25 cellular contexts compared by ENCODE assay signal in the genomic region with DNA sequence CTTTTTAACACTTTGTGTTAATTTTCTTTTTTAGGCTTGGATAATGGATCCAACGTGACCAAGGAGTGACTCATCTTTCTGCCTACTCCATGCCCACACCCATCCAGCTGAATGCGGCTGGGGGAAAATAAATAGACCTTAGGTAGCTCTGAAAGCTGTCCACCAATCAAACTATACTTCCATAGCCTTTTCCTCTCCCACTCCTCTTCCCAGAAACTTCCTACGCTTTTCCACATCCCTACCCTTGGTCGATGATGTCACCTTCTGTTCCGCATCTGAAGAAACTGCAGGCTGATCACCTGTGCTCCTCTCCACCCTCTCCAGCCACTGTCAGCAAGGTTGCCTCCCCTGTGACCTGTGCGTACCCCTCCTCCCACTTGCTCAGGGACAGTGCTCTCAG.
DNase-seq lines count a peak whose midpoint lies in the region; FAIRE-seq and TF ChIP-seq lines count a peak whose summit lies in the region.
"Had no signal": no experiment of that assay in that cellular context is flagged by ENCODE, and none has a peak within 500 bp of the region (broad histone marks: within the 10 kb centered on the region; RNA-seq: fewer than 3 reads in every experiment).

No MANE protein-coding gene starts in this region.

- no peak overlapping the region for H2AFZ ChIP-seq in endothelial cell of umbilical vein (ENCODE audit: low read depth, low read length)
- no peak overlapping the region for H2AFZ ChIP-seq in osteoblast (ENCODE audit: low read length)

- H3K36me3 ChIP-seq in endothelial cell of umbilical vein (ENCODE audit: control insufficient read depth in 2 of 2, extremely low read depth in 1 of 2, insufficient read depth in 2 of 2, low read length in 2 of 2) = no peaks in the 10 kb centered on the region
- H3K36me3 ChIP-seq in osteoblast (ENCODE audit: insufficient read depth, low read length) = no peaks in the 10 kb centered on the region
- H3K36me3 ChIP-seq: cardiac muscle cell, neutrophil, right atrium auricular region, tibial artery had no signal

- no peak for TF ChIP-seq POLR2A in endothelial cell of umbilical vein (IDR thresholded peaks at IDR 0.05; ENCODE audit: low read depth, low read length)

- H3K4me3 ChIP-seq in endothelial cell of umbilical vein (replicated peaks in 1 of 3; ENCODE audit: insufficient read depth in 1 of 3, low read depth in 1 of 3, low read length in 3 of 3) (no peak overlapping the region), osteoblast (ENCODE audit: insufficient read depth, low read length) (no peak overlapping the region)
- H3K4me3 ChIP-seq: cardiac muscle cell, right atrium auricular region, SK-N-MC, tibial artery had no signal

- peak overlapping the region; percentile 42 for H3K27ac ChIP-seq in RWPE1
- no peak overlapping the region for H3K27ac ChIP-seq in endothelial cell of umbilical vein (ENCODE audit: insufficient read depth, low read depth, low read length)
- H3K27ac ChIP-seq in osteoblast (ENCODE audit: low read depth, low read length) = no peak overlapping the region
- H3K27ac ChIP-seq: 22Rv1, cardiac muscle cell, neutrophil, right atrium auricular region, SK-N-MC, tibial artery had no signal

- POLR2A ChIA-PET in RWPE1 (lab: Yijun Ruan, JAX; ENCODE audit: low non-redundant PET) (no interaction called here), endothelial cell of umbilical vein (lab: Charles Lee) (no interaction called here)

- no peak for TF ChIP-seq CTCF in RWPE1 (conservative IDR thresholded peaks at IDR 0.05; ENCODE audit: low read depth)
- TF ChIP-seq CTCF in endothelial cell of umbilical vein (IDR thresholded peaks at IDR 0.05; ENCODE audit: extremely low read depth in 1 of 2, insufficient read depth in 1 of 2, low read depth in 1 of 2, low read length in 2 of 2) = no peak
- TF ChIP-seq CTCF in osteoblast (IDR thresholded peaks at IDR 0.05; ENCODE audit: extremely low read depth, low read depth, low read length) = no peak

- no peak overlapping the region for H3K4me2 ChIP-seq in endothelial cell of umbilical vein (ENCODE audit: insufficient read depth, low read length)
- no peak overlapping the region for H3K4me2 ChIP-seq in osteoblast (ENCODE audit: insufficient read depth, low read length)

- H3K27me3 ChIP-seq in endothelial cell of umbilical vein (ENCODE audit: control insufficient read depth in 2 of 2, insufficient read depth in 2 of 2, low read length in 2 of 2) (no peaks in the 10 kb centered on the region), osteoblast (ENCODE audit: insufficient read depth, low read length) (no peaks in the 10 kb centered on the region)
- H3K27me3 ChIP-seq: cardiac muscle cell, neutrophil, right atrium auricular region, tibial artery had no signal

- no peak for FAIRE-seq in endothelial cell of umbilical vein (lab: Jason Lieb, UNC)

- CTCF ChIA-PET in RWPE1 (lab: Yijun Ruan, JAX) = interaction anchor here (0.6 kb wide), 1 partner anchor 413 kb away, joined by 4 read pairs; no protein-coding TSS in a partner anchor
- CTCF ChIA-PET in endothelial cell of umbilical vein (lab: Charles Lee) = interaction anchor here (1.0 to 1.4 kb wide), 2 partner anchors 10 to 11 kb away, joined by 3 read pairs; no protein-coding TSS in a partner anchor

- no peaks in the 10 kb centered on the region for H3K9me3 ChIP-seq in endothelial cell of umbilical vein (replicated peaks; ENCODE audit: control insufficient read depth, insufficient read depth, low read length)
- no peaks in the 10 kb centered on the region for H3K9me3 ChIP-seq in osteoblast (ENCODE audit: low read depth, low read length)
- H3K9me3 ChIP-seq: neutrophil had no signal

- no peaks in the 10 kb centered on the region for H3K79me2 ChIP-seq in endothelial cell of umbilical vein (ENCODE audit: control insufficient read depth, insufficient read depth, low read length)
- no peaks in the 10 kb centered on the region for H3K79me2 ChIP-seq in osteoblast (ENCODE audit: insufficient read depth, low read length)

- DNase-seq in DMS53 (lab: John Stamatoyannopoulos, UW) = peak; percentile 25
- DNase-seq in DMS53 treated with DMSO at 0.1 percent for 48 hours (lab: John Stamatoyannopoulos, UW; ENCODE audit: unreplicated experiment) = no peak
- peak; percentile 74 for DNase-seq in RWPE1 (ENCODE audit: low spot score)
- no peak for DNase-seq in endothelial cell of umbilical vein (ENCODE audit: low read depth, low spot score)
- peak; percentile 71 for DNase-seq in renal cortical epithelial cell (ENCODE audit: low read depth)
- DNase-seq in osteoblast (ENCODE audit: insufficient read length, low spot score, missing footprints) = no peak
- no peak for DNase-seq in NCI-H128 (lab: John Stamatoyannopoulos, UW; ENCODE audit: unreplicated experiment)
- DNase-seq in cerebellar nuclear complex (lab: John Stamatoyannopoulos, UW) = no peak
- DNase-seq: activated CD4-positive, CD25-positive, alpha-beta regulatory T cell treated with anti-CD3 and anti-CD28 coated beads, Interleukin-2, amount 50 U/mL, for 72 hours; C1 segment of cervical spinal cord; DMS 273 treated with DMSO at 0.1 percent for 48 hours; effector CD8-positive, alpha-beta T cell; GOT3; Karpas-422; NCI-H1436 treated with DMSO at 0.1 percent for 48 hours; NCI-H2227 treated with DMSO at 0.1 percent for 48 hours; NCI-H82; stimulated activated naive B cell treated with anti-CD40 and anti-IgM and Interleukin-4, amounts not matched to agents 10 μg/mL and 1 μg/mL and 100 μg/mL, for 72 hours; T1000; tibial artery had no signal

- no peaks in the 10 kb centered on the region for H3K9me1 ChIP-seq in endothelial cell of umbilical vein (replicated peaks; ENCODE audit: control insufficient read depth, extremely low read depth, insufficient read depth, low read length)

- H3K9ac ChIP-seq in endothelial cell of umbilical vein (replicated peaks; ENCODE audit: extremely low read depth, insufficient read depth, low read length) = no peak overlapping the region

- intact Hi-C loops in endothelial cell of umbilical vein (cut with micrococcal nuclease) = no loop called here

- H3K4me1 ChIP-seq in endothelial cell of umbilical vein (ENCODE audit: control insufficient read depth, extremely low read depth, insufficient read depth, low read length) (no peaks in the 10 kb centered on the region), osteoblast (ENCODE audit: insufficient read depth, low read length) (no peaks in the 10 kb centered on the region)
- H3K4me1 ChIP-seq: right atrium auricular region, tibial artery had no signal

- dilution Hi-C loops in endothelial cell of umbilical vein (cut with MboI; ENCODE audit: extremely low pct_ligation_motif_present, low sequenced_read_pairs) = no loop called here

- no TSS peak for BruUV-seq in endothelial cell of umbilical vein (replicated peaks; lab: Mats Ljungman, UMichigan)

- H4K20me1 ChIP-seq in endothelial cell of umbilical vein (replicated peaks; ENCODE audit: control insufficient read depth, extremely low read depth, insufficient read depth, low read length) (no peaks in the 10 kb centered on the region), osteoblast (ENCODE audit: insufficient read depth, low read length) (no peaks in the 10 kb centered on the region)

TF ChIP-seq in endothelial cell of umbilical vein, 7 proteins besides CTCF, POLR2A, EP300 and RAD21:
- peak; percentile 43 for TF ChIP-seq FOS (IDR thresholded peaks at IDR 0.05; ENCODE audit: borderline replicate concordance, insufficient read depth, low read length)
- no peak for TF ChIP-seq EZH2 (IDR thresholded peaks at IDR 0.05; ENCODE audit: borderline replicate concordance, low read depth, low read length, severe bottlenecking)
- TF ChIP-seq JUN (IDR thresholded peaks at IDR 0.05; ENCODE audit: borderline replicate concordance, insufficient read depth, insufficient read length, low read depth) = peak; percentile 23

Comparison
In these comparisons a context has a peak if more than half of its experiments do, and no peak if none do; other contexts are left out.
1. DNase-seq: peak in DMS53 (single experiment), RWPE1 (single experiment) and renal cortical epithelial cell (single experiment); none in DMS53 treated with DMSO at 0.1 percent for 48 hours (single experiment), endothelial cell of umbilical vein (single experiment), osteoblast (single experiment), NCI-H128 (single experiment) and cerebellar nuclear complex (0 of 2).